Comparison of ENCODE assay signal across 21 cellular contexts in genomic region chr3:56818156-56818985, GRCh38. TPM values are rescaled to one million over a fixed set of nuclear protein-coding genes. Genes with fewer than 3 reads are reported as not detected.
A peak's percentile ranks its signal among the peaks of the same experiment; 100 is the strongest.
DNase-seq lines count a peak whose midpoint lies in the region; ATAC-seq and TF ChIP-seq lines count a peak whose summit lies in the region.
"Had no signal": no experiment of that assay in that cellular context is flagged by ENCODE, and none has a peak within 500 bp of the region (broad histone marks: within the 10 kb centered on the region; RNA-seq: fewer than 3 reads in every experiment).

No MANE protein-coding gene starts in this region.

- no peak for DNase-seq in activated naive CD8-positive, alpha-beta T cell treated with anti-CD3 and anti-CD28 coated beads, Interleukin-2, amount 50 U/mL, for 24 hours
- DNase-seq in COLO668 (lab: John Stamatoyannopoulos, UW; ENCODE audit: unreplicated experiment) (peak; percentile 2), progenitor cell of endocrine pancreas (ENCODE audit: low spot score, unreplicated experiment) (no peak), NCI-H226 (no peak), nephron progenitor cell (no peak)
- no peak for DNase-seq in central memory CD8-positive, alpha-beta T cell (ENCODE audit: low spot score in 2 of 2)
- DNase-seq: ACHN, AML-193, GDM1, MG63, NCI-H1092 treated with DMSO at 0.1 percent for 48 hours, NCI-H1694 treated with DMSO at 0.1 percent for 48 hours, NCI-H2107, NCI-H446, RPMI8226, SIG-M5 had no signal

- TF ChIP-seq CTCF in progenitor cell of endocrine pancreas (IDR thresholded peaks at IDR 0.05; ENCODE audit: unreplicated experiment) (no peak), nephron progenitor cell (IDR thresholded peaks at IDR 0.05) (no peak)

- no peaks in the 10 kb centered on the region for H3K27me3 Mint-ChIP-seq in activated naive CD8-positive, alpha-beta T cell
- H3K27me3 Mint-ChIP-seq in activated naive CD8-positive, alpha-beta T cell treated with anti-CD3 and anti-CD28 coated beads, Interleukin-2, amount 50 U/mL, for 24 hours = no peaks in the 10 kb centered on the region
- no peaks in the 10 kb centered on the region for H3K27me3 Mint-ChIP-seq in central memory CD8-positive, alpha-beta T cell
- H3K27me3 Mint-ChIP-seq in progenitor cell of endocrine pancreas = no peaks in the 10 kb centered on the region
- peaks cover 4% of the 10 kb centered on the region for H3K27me3 Mint-ChIP-seq in nephron progenitor cell (ENCODE audit: low read depth, poor library complexity)

- H3K4me3 Mint-ChIP-seq in activated naive CD8-positive, alpha-beta T cell = no peak overlapping the region
- no peak overlapping the region for H3K4me3 Mint-ChIP-seq in activated naive CD8-positive, alpha-beta T cell treated with anti-CD3 and anti-CD28 coated beads, Interleukin-2, amount 50 U/mL, for 24 hours
- H3K4me3 Mint-ChIP-seq in central memory CD8-positive, alpha-beta T cell = no peak overlapping the region
- no peak overlapping the region for H3K4me3 Mint-ChIP-seq in progenitor cell of endocrine pancreas (ENCODE audit: low read depth)
- H3K4me3 Mint-ChIP-seq in nephron progenitor cell = no peak overlapping the region
- H3K4me3 Mint-ChIP-seq: CD14-positive monocyte, GM23338 had no signal

- no peak for ATAC-seq in activated naive CD8-positive, alpha-beta T cell treated with anti-CD3 and anti-CD28 coated beads, Interleukin-2, amount 50 U/mL, for 24 hours
- ATAC-seq in central memory CD8-positive, alpha-beta T cell (replicated peaks; ENCODE audit: extremely low read depth, poor library complexity, severe bottlenecking) = no peak
- ATAC-seq in GM18858 (IDR thresholded peaks at IDR 0.05; ENCODE audit: unreplicated experiment) = no peak
- ATAC-seq: GM12878, GM23338 had no signal

- no peaks in the 10 kb centered on the region for H3K9me3 Mint-ChIP-seq in activated naive CD8-positive, alpha-beta T cell (ENCODE audit: low read depth)
- H3K9me3 Mint-ChIP-seq in activated naive CD8-positive, alpha-beta T cell treated with anti-CD3 and anti-CD28 coated beads, Interleukin-2, amount 50 U/mL, for 24 hours = no peaks in the 10 kb centered on the region
- no peaks in the 10 kb centered on the region for H3K9me3 Mint-ChIP-seq in central memory CD8-positive, alpha-beta T cell
- H3K9me3 Mint-ChIP-seq in progenitor cell of endocrine pancreas (ENCODE audit: low read depth) (no peaks in the 10 kb centered on the region), nephron progenitor cell (no peaks in the 10 kb centered on the region)
- H3K9me3 Mint-ChIP-seq: GM23338 had no signal

- H3K4me1 Mint-ChIP-seq in activated naive CD8-positive, alpha-beta T cell (ENCODE audit: low read depth) = peaks cover 57% of the 10 kb centered on the region
- peaks cover 32% of the 10 kb centered on the region for H3K4me1 Mint-ChIP-seq in activated naive CD8-positive, alpha-beta T cell treated with anti-CD3 and anti-CD28 coated beads, Interleukin-2, amount 50 U/mL, for 24 hours
- peaks cover 67% of the 10 kb centered on the region for H3K4me1 Mint-ChIP-seq in central memory CD8-positive, alpha-beta T cell
- H3K4me1 Mint-ChIP-seq in progenitor cell of endocrine pancreas (ENCODE audit: low read depth) (peaks cover 23% of the 10 kb centered on the region), nephron progenitor cell (peaks cover 6% of the 10 kb centered on the region)

- peak overlapping the region; percentile 36 for H3K27ac Mint-ChIP-seq in activated naive CD8-positive, alpha-beta T cell
- H3K27ac Mint-ChIP-seq in activated naive CD8-positive, alpha-beta T cell treated with anti-CD3 and anti-CD28 coated beads, Interleukin-2, amount 50 U/mL, for 24 hours = no peak overlapping the region
- H3K27ac Mint-ChIP-seq in central memory CD8-positive, alpha-beta T cell (ENCODE audit: low read depth) = peak overlapping the region; percentile 16
- H3K27ac Mint-ChIP-seq in progenitor cell of endocrine pancreas (peak overlapping the region; percentile 63), nephron progenitor cell (no peak overlapping the region)
- H3K27ac Mint-ChIP-seq: CD14-positive monocyte, GM23338 had no signal

- peaks cover 6% of the 10 kb centered on the region for H3K36me3 Mint-ChIP-seq in activated naive CD8-positive, alpha-beta T cell
- no peaks in the 10 kb centered on the region for H3K36me3 Mint-ChIP-seq in activated naive CD8-positive, alpha-beta T cell treated with anti-CD3 and anti-CD28 coated beads, Interleukin-2, amount 50 U/mL, for 24 hours (ENCODE audit: low read depth)
- peaks cover 2% of the 10 kb centered on the region for H3K36me3 Mint-ChIP-seq in central memory CD8-positive, alpha-beta T cell (ENCODE audit: insufficient read depth)
- H3K36me3 Mint-ChIP-seq in progenitor cell of endocrine pancreas (ENCODE audit: insufficient read depth) (no peaks in the 10 kb centered on the region), nephron progenitor cell (ENCODE audit: low read depth) (no peaks in the 10 kb centered on the region)
- H3K36me3 Mint-ChIP-seq: CD14-positive monocyte had no signal

RNA-seq across cellular contexts. Expression of gene ARHGEF3, which starts 16.6 kb away (rescaled TPM):
- 60.4 and 72.2 TPM in 2 replicates for total RNA-seq in progenitor cell of endocrine pancreas

Comparison
In these comparisons a context has a peak if more than half of its experiments do, and no peak if none do; other contexts are left out.
1. H3K27ac Mint-ChIP-seq: peak in activated naive CD8-positive, alpha-beta T cell (single experiment), central memory CD8-positive, alpha-beta T cell (single experiment) and progenitor cell of endocrine pancreas (single experiment); none in activated naive CD8-positive, alpha-beta T cell treated with anti-CD3 and anti-CD28 coated beads, Interleukin-2, amount 50 U/mL, for 24 hours (single experiment) and nephron progenitor cell (single experiment).